Comparison of ENCODE assay signal across 8 cellular contexts in genomic region chr11:32333335-32333991, GRCh38.
DNase-seq lines count a peak whose midpoint lies in the region; ATAC-seq and TF ChIP-seq lines count a peak whose summit lies in the region.

No MANE protein-coding gene starts in this region.

- H3K27me3 ChIP-seq in foreskin keratinocyte (peaks cover 17% of the 10 kb centered on the region), upper lobe of left lung (peaks cover 0 to 12% (median 3%) of the 10 kb centered on the region in 4 donors)

- peak overlapping the region; percentile 14 to 52 (median 43) for H3K4me3 ChIP-seq in upper lobe of left lung

- no peak overlapping the region for H3K27ac ChIP-seq in foreskin keratinocyte
- H3K27ac ChIP-seq in upper lobe of left lung: peak overlapping the region in 2 of 4 donors; percentile 5 to 40

- peaks cover 51% of the 10 kb centered on the region for H3K27me3 Mint-ChIP-seq in activated T-cell treated with anti-CD3 and anti-CD28 coated beads, Interleukin-2, amount 50 U/mL, for 72 hours (ENCODE audit: low read depth)
- H3K27me3 Mint-ChIP-seq in nephron progenitor cell (ENCODE audit: low read depth, poor library complexity): peaks cover 11% of the 10 kb centered on the region

- H3K36me3 ChIP-seq in upper lobe of left lung: no peaks in the 10 kb centered on the region

- H3K4me1 ChIP-seq in foreskin keratinocyte: peaks cover 4% of the 10 kb centered on the region
- H3K4me1 ChIP-seq in upper lobe of left lung: peaks cover 0 to 15% (median 5%) of the 10 kb centered on the region in 4 donors

- TF ChIP-seq CTCF in foreskin keratinocyte (conservative IDR thresholded peaks at IDR 0.05): peak; percentile 44
- no peak for TF ChIP-seq CTCF in nephron progenitor cell (IDR thresholded peaks at IDR 0.05)
- peak in 1 of 6 experiments; percentile 5 for TF ChIP-seq CTCF in upper lobe of left lung (IDR thresholded peaks at IDR 0.05)

- H3K9me3 Mint-ChIP-seq in activated T-cell treated with anti-CD3 and anti-CD28 coated beads, Interleukin-2, amount 50 U/mL, for 72 hours: peaks cover 0 to 2% of the 10 kb centered on the region in 2 donors
- peaks cover 11% of the 10 kb centered on the region for H3K9me3 Mint-ChIP-seq in nephron progenitor cell

- 3 to 4% methylated on average over 12 to 53 of the region's 57 CpGs for WGBS in upper lobe of left lung, 2 donors

- POLR2A ChIA-PET in HEK293T (lab: Yijun Ruan, JAX): no interaction called here

- ATAC-seq in HG03432 (IDR thresholded peaks at IDR 0.05; ENCODE audit: unreplicated experiment) (peak; percentile 60), foreskin keratinocyte (peak; percentile 75), upper lobe of left lung (ENCODE audit: low FRiP score in 2 of 2) (peak; percentile 52 to 72), GM19397 (IDR thresholded peaks at IDR 0.05; ENCODE audit: unreplicated experiment) (no peak)
- peak; percentile 49 to 68 for ATAC-seq in activated T-cell treated with anti-CD3 and anti-CD28 coated beads, Interleukin-2, amount 50 U/mL, for 72 hours (replicated peaks in 1 of 2)

- H3K27ac Mint-ChIP-seq in activated T-cell treated with anti-CD3 and anti-CD28 coated beads, Interleukin-2, amount 50 U/mL, for 72 hours: no peak overlapping the region
- H3K27ac Mint-ChIP-seq in nephron progenitor cell: peak overlapping the region; percentile 73

- CTCF ChIA-PET in HEK293T (lab: Yijun Ruan, JAX): no interaction called here

- peak overlapping the region; percentile 74 to 82 for H3K4me3 Mint-ChIP-seq in activated T-cell treated with anti-CD3 and anti-CD28 coated beads, Interleukin-2, amount 50 U/mL, for 72 hours
- peak overlapping the region; percentile 67 for H3K4me3 Mint-ChIP-seq in nephron progenitor cell

- H3K36me3 Mint-ChIP-seq in activated T-cell treated with anti-CD3 and anti-CD28 coated beads, Interleukin-2, amount 50 U/mL, for 72 hours (ENCODE audit: insufficient read depth in 2 of 2): peaks cover 0 to 2% of the 10 kb centered on the region in 2 donors
- peaks cover 4% of the 10 kb centered on the region for H3K36me3 Mint-ChIP-seq in nephron progenitor cell (ENCODE audit: low read depth)

- no peak for TF ChIP-seq POLR2A in upper lobe of left lung (IDR thresholded peaks at IDR 0.05)

- H3K9me3 ChIP-seq in upper lobe of left lung: no peaks in the 10 kb centered on the region

- DNase-seq in Ammon's horn (ENCODE audit: low spot score): peak; percentile 49
- DNase-seq in activated T-cell treated with anti-CD3 and anti-CD28 coated beads, Interleukin-2, amount 50 U/mL, for 72 hours: peak; percentile 25 to 52
- DNase-seq in foreskin keratinocyte: peak in 1 of 2 donors; percentile 23
- peak; percentile 75 for DNase-seq in nephron progenitor cell
- DNase-seq in upper lobe of left lung: peak; percentile 63 to 90
- no peak for DNase-seq in HEK293T (ENCODE audit: extremely low spot score)

- no peak for TF ChIP-seq EP300 in upper lobe of left lung (IDR thresholded peaks at IDR 0.05)

- peaks cover 12% of the 10 kb centered on the region for H3K4me1 Mint-ChIP-seq in activated T-cell treated with anti-CD3 and anti-CD28 coated beads, Interleukin-2, amount 50 U/mL, for 72 hours (ENCODE audit: low read depth)
- peaks cover 77% of the 10 kb centered on the region for H3K4me1 Mint-ChIP-seq in nephron progenitor cell

TF ChIP-seq in HEK293T, 16 proteins besides CTCF, POLR2A, EP300 and RAD21:
- TF ChIP-seq BHLHE40 (IDR thresholded peaks at IDR 0.05; ENCODE audit: borderline replicate concordance) (no peak), LEF1 (IDR thresholded peaks at IDR 0.05; ENCODE audit: borderline replicate concordance) (no peak), ZNF384 (IDR thresholded peaks at IDR 0.05) (no peak), NFRKB (IDR thresholded peaks at IDR 0.05) (no peak), L3MBTL2 (conservative IDR thresholded peaks at IDR 0.05) (no peak), CTBP1 (IDR thresholded peaks at IDR 0.05; ENCODE audit: borderline replicate concordance) (no peak), SUZ12 (IDR thresholded peaks at IDR 0.05) (no peak), TARDBP (IDR thresholded peaks at IDR 0.05) (no peak), SP1 (IDR thresholded peaks at IDR 0.05) (no peak), ELF4 (IDR thresholded peaks at IDR 0.05) (no peak)
- TF ChIP-seq, protein P1, sequence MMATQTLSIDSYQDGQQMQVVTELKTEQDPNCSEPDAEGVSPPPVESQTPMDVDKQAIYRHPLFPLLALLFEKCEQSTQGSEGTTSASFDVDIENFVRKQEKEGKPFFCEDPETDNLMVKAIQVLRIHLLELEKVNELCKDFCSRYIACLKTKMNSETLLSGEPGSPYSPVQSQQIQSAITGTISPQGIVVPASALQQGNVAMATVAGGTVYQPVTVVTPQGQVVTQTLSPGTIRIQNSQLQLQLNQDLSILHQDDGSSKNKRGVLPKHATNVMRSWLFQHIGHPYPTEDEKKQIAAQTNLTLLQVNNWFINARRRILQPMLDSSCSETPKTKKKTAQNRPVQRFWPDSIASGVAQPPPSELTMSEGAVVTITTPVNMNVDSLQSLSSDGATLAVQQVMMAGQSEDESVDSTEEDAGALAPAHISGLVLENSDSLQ (IDR thresholded peaks at IDR 0.05): no peak
